11 cellular contexts compared by ENCODE assay signal in genomic region chr2:84847326-84848050, GRCh38. TPM values are rescaled to one million over a fixed set of nuclear protein-coding genes. Genes with fewer than 3 reads are reported as not detected.
A peak's percentile ranks its signal among the peaks of the same experiment; 100 is the strongest.
DNase-seq lines count a peak whose midpoint lies in the region; ATAC-seq and TF ChIP-seq lines count a peak whose summit lies in the region.
"Had no signal": no experiment of that assay in that cellular context is flagged by ENCODE, and none has a peak within 500 bp of the region (broad histone marks: within the 10 kb centered on the region; RNA-seq: fewer than 3 reads in every experiment).

No MANE protein-coding gene starts in this region.

- no peak for ATAC-seq in CD4-positive, CD25-positive, alpha-beta regulatory T cell (ENCODE audit: low read depth in 2 of 2)
- no peak for ATAC-seq in naive thymus-derived CD4-positive, alpha-beta T cell
- ATAC-seq in GM21528 (IDR thresholded peaks at IDR 0.05; ENCODE audit: low FRiP score, unreplicated experiment) (no peak), heart right ventricle (no peak)

- no peaks in the 10 kb centered on the region for H3K27me3 Mint-ChIP-seq in CD4-positive, CD25-positive, alpha-beta regulatory T cell
- no peaks in the 10 kb centered on the region for H3K27me3 Mint-ChIP-seq in naive thymus-derived CD4-positive, alpha-beta T cell

- no peaks in the 10 kb centered on the region for H3K27me3 ChIP-seq in CD4-positive, CD25-positive, alpha-beta regulatory T cell (ENCODE audit: control insufficient read depth, insufficient read depth, low read length)
- H3K27me3 ChIP-seq in naive thymus-derived CD4-positive, alpha-beta T cell (ENCODE audit: control insufficient read depth in 2 of 2, insufficient read depth in 2 of 2, low read length in 2 of 2) = no peaks in the 10 kb centered on the region
- peaks cover 0 to 7% (median 0%) of the 10 kb centered on the region in 7 donors for H3K27me3 ChIP-seq in heart right ventricle
- H3K27me3 ChIP-seq: brain microvascular endothelial cell had no signal

- H3K4me1 ChIP-seq in CD4-positive, CD25-positive, alpha-beta regulatory T cell (ENCODE audit: control insufficient read depth, insufficient read depth, low read length, poor library complexity, severe bottlenecking) = peaks cover 88% of the 10 kb centered on the region
- H3K4me1 ChIP-seq in naive thymus-derived CD4-positive, alpha-beta T cell (ENCODE audit: control insufficient read depth in 2 of 2, insufficient read depth in 2 of 2, low read length in 2 of 2) = peaks cover 91 to 98% of the 10 kb centered on the region in 2 donors
- peaks cover 0 to 25% (median 0%) of the 10 kb centered on the region in 9 donors for H3K4me1 ChIP-seq in heart right ventricle

- no peaks in the 10 kb centered on the region for H3K36me3 ChIP-seq in CD4-positive, CD25-positive, alpha-beta regulatory T cell (ENCODE audit: control insufficient read depth, insufficient read depth, low read length)
- H3K36me3 ChIP-seq in KOPT-K1 (ENCODE audit: insufficient read depth, low read length) = no peaks in the 10 kb centered on the region
- peaks cover 0 to 16% (median 3%) of the 10 kb centered on the region in 3 experiments for H3K36me3 ChIP-seq in naive thymus-derived CD4-positive, alpha-beta T cell (ENCODE audit: control insufficient read depth in 2 of 3, insufficient read depth in 3 of 3, low read length in 3 of 3)
- H3K36me3 ChIP-seq in heart right ventricle = no peaks in the 10 kb centered on the region
- H3K36me3 ChIP-seq: brain microvascular endothelial cell had no signal

- H3K27ac Mint-ChIP-seq in CD4-positive, CD25-positive, alpha-beta regulatory T cell = peak overlapping the region; percentile 92 to 100 (median 94)
- H3K27ac Mint-ChIP-seq in naive thymus-derived CD4-positive, alpha-beta T cell = peak overlapping the region in 8 of 9 donors; percentile 94 to 99 (median 97)

- peak overlapping the region; percentile 81 for H3K27ac ChIP-seq in CD4-positive, CD25-positive, alpha-beta regulatory T cell (ENCODE audit: insufficient read depth, low read length, poor library complexity, severe bottlenecking)
- H3K27ac ChIP-seq in KOPT-K1 (ENCODE audit: low read depth, low read length, poor library complexity, severe bottlenecking) (peak overlapping the region; percentile 61), angular gyrus (ENCODE audit: low read depth, low read length) (peak overlapping the region; percentile 49), heart right ventricle (peak overlapping the region in 1 of 10 donors; percentile 91)
- peak overlapping the region; percentile 80 for H3K27ac ChIP-seq in naive thymus-derived CD4-positive, alpha-beta T cell (ENCODE audit: low read depth, low read length)
- H3K27ac ChIP-seq: brain microvascular endothelial cell had no signal

- peak overlapping the region; percentile 72 to 83 (median 78) for H3K4me3 Mint-ChIP-seq in CD4-positive, CD25-positive, alpha-beta regulatory T cell
- peak overlapping the region; percentile 72 to 87 (median 78) for H3K4me3 Mint-ChIP-seq in naive thymus-derived CD4-positive, alpha-beta T cell

- peak overlapping the region; percentile 42 for H3K4me3 ChIP-seq in CD4-positive, CD25-positive, alpha-beta regulatory T cell (ENCODE audit: low read depth, low read length)
- H3K4me3 ChIP-seq in naive thymus-derived CD4-positive, alpha-beta T cell (ENCODE audit: low read length) = peak overlapping the region; percentile 5
- H3K4me3 ChIP-seq in heart right ventricle = no peak overlapping the region

- peaks cover 29% of the 10 kb centered on the region for H3K36me3 Mint-ChIP-seq in CD4-positive, CD25-positive, alpha-beta regulatory T cell
- H3K36me3 Mint-ChIP-seq in naive thymus-derived CD4-positive, alpha-beta T cell = peaks cover 19 to 71% (median 42%) of the 10 kb centered on the region in 5 donors

- TF ChIP-seq CTCF in heart right ventricle (IDR thresholded peaks at IDR 0.05) = no peak

- intact Hi-C loops in naive thymus-derived CD4-positive, alpha-beta T cell (cut with micrococcal nuclease) = loop anchor here (2.0 to 5.0 kb wide), 8 partner anchors 13 to 195 kb away; partner anchors contain the start of genes TMSB10 (in 2 of the 2) and TRABD2A (in 1 of the 2)
- intact Hi-C loops in heart right ventricle (cut with DNase I) = no loop called here

- peaks cover 32 to 98% (median 78%) of the 10 kb centered on the region in 4 donors for H3K4me1 Mint-ChIP-seq in CD4-positive, CD25-positive, alpha-beta regulatory T cell
- peaks cover 75 to 100% (median 93%) of the 10 kb centered on the region in 7 donors for H3K4me1 Mint-ChIP-seq in naive thymus-derived CD4-positive, alpha-beta T cell

- no peak for DNase-seq in CD4-positive, CD25-positive, alpha-beta regulatory T cell
- DNase-seq in naive thymus-derived CD4-positive, alpha-beta T cell = no peak
- no peak for DNase-seq in stimulated activated CD4-positive, alpha-beta T cell treated with anti-CD3 and anti-CD28 coated beads, Interleukin-4, amount 100 ng/mL, for 1 hour
- no peak for DNase-seq in heart right ventricle
- DNase-seq: brain microvascular endothelial cell, midbrain, NCI-H1092 treated with DMSO at 0.1 percent for 48 hours, NCI-H2227 treated with DMSO at 0.1 percent for 48 hours had no signal

- POLR2A ChIA-PET in naive thymus-derived CD4-positive, alpha-beta T cell (lab: Charles Lee) = interaction anchor here (1.0 to 13.0 kb wide), 10 partner anchors 9 to 138 kb away, joined by 3 to 261 read pairs (median 24); partner anchors contain the start of genes TMSB10 and TRABD2A

- peaks cover 0 to 4% (median 0%) of the 10 kb centered on the region in 7 donors for H3K9me3 Mint-ChIP-seq in CD4-positive, CD25-positive, alpha-beta regulatory T cell
- peaks cover 0 to 7% (median 1%) of the 10 kb centered on the region in 11 donors for H3K9me3 Mint-ChIP-seq in naive thymus-derived CD4-positive, alpha-beta T cell

- WGBS in heart right ventricle, 2 donors = 70 to 80% methylated on average over 5 of the region's 5 CpGs

- CTCF ChIA-PET in naive thymus-derived CD4-positive, alpha-beta T cell (lab: Charles Lee) = interaction anchor here (1.0 to 2.6 kb wide), 4 partner anchors 10 to 35 kb away, joined by 3 to 21 read pairs (median 10); partner anchors contain the start of gene TRABD2A

- H3K9me3 ChIP-seq in CD4-positive, CD25-positive, alpha-beta regulatory T cell (ENCODE audit: control insufficient read depth in 2 of 2, low read length in 2 of 2) = no peaks in the 10 kb centered on the region
- H3K9me3 ChIP-seq in KOPT-K1 (ENCODE audit: insufficient read depth, low read length, poor library complexity, severe bottlenecking) (no peaks in the 10 kb centered on the region), heart right ventricle (peaks cover 0 to under 1% (median 0%) of the 10 kb centered on the region in 11 donors)
- no peaks in the 10 kb centered on the region for H3K9me3 ChIP-seq in naive thymus-derived CD4-positive, alpha-beta T cell (ENCODE audit: control insufficient read depth in 2 of 3, low read length in 3 of 3)

RNA-seq across cellular contexts. Expression of gene TRABD2A, which starts 33.4 kb away (rescaled TPM):
- total RNA-seq in CD4-positive, CD25-positive, alpha-beta regulatory T cell = 48.8 TPM
- 10 to 100 TPM; 32.9 to 41.2 (median 38.7) TPM for polyA plus RNA-seq in CD4-positive, CD25-positive, alpha-beta regulatory T cell
- total RNA-seq in naive thymus-derived CD4-positive, alpha-beta T cell = 100 to 1,000 TPM in 4 of 5 experiments, 10 to 100 TPM in 1; 75.0 to 288 (median 182) TPM
- polyA plus RNA-seq in naive thymus-derived CD4-positive, alpha-beta T cell = 100 to 1,000 TPM; 119 to 204 TPM
- total RNA-seq in heart right ventricle = 1 to 10 TPM in 3 of 10 donors, under 1 TPM in 7; 0.34 to 2.0 (median 0.55) TPM
- polyA plus RNA-seq in heart right ventricle = 1 to 10 TPM in 1 of 2 donors, under 1 TPM in 1; 0.97 to 1.5 TPM

RNA-seq across cellular contexts. Expression of gene TMSB10, which starts 58.0 kb away (rescaled TPM):
- total RNA-seq in CD4-positive, CD25-positive, alpha-beta regulatory T cell = 2,468 TPM
- polyA plus RNA-seq in CD4-positive, CD25-positive, alpha-beta regulatory T cell = over 10,000 TPM in 1 of 4 donors, 1,000 to 10,000 TPM in 3; 7,086 to 10,693 (median 8,015) TPM
- total RNA-seq in naive thymus-derived CD4-positive, alpha-beta T cell = 1,000 to 10,000 TPM; 1,492 to 5,756 (median 1,578) TPM
- polyA plus RNA-seq in naive thymus-derived CD4-positive, alpha-beta T cell = 1,000 to 10,000 TPM; 6,721 to 8,256 TPM
- 1,000 to 10,000 TPM in 2 of 10 donors, 100 to 1,000 TPM in 8; 217 to 1,060 (median 297) TPM for total RNA-seq in heart right ventricle
- polyA plus RNA-seq in heart right ventricle = 1,000 to 10,000 TPM; 1,049 to 2,308 TPM

Comparison
In these comparisons a context has a peak if more than half of its experiments do, and no peak if none do; other contexts are left out.
1. H3K4me3 ChIP-seq: peak in CD4-positive, CD25-positive, alpha-beta regulatory T cell (single experiment) and naive thymus-derived CD4-positive, alpha-beta T cell (single experiment); none in heart right ventricle (0 of 10).
2. RNA of gene TRABD2A, which starts 33.4 kb away (total RNA-seq): 75.0 to 288 TPM in naive thymus-derived CD4-positive, alpha-beta T cell and 48.8 TPM in CD4-positive, CD25-positive, alpha-beta regulatory T cell (single experiment); 0.34 to 2.0 TPM in heart right ventricle; every median in the first group is over 10 times any median in the second.
3. intact Hi-C loops: an anchor here in naive thymus-derived CD4-positive, alpha-beta T cell (2.0 to 5.0 kb wide); none called in heart right ventricle.